ENCODE assay signal across 30 cellular contexts in the genomic region with DNA sequence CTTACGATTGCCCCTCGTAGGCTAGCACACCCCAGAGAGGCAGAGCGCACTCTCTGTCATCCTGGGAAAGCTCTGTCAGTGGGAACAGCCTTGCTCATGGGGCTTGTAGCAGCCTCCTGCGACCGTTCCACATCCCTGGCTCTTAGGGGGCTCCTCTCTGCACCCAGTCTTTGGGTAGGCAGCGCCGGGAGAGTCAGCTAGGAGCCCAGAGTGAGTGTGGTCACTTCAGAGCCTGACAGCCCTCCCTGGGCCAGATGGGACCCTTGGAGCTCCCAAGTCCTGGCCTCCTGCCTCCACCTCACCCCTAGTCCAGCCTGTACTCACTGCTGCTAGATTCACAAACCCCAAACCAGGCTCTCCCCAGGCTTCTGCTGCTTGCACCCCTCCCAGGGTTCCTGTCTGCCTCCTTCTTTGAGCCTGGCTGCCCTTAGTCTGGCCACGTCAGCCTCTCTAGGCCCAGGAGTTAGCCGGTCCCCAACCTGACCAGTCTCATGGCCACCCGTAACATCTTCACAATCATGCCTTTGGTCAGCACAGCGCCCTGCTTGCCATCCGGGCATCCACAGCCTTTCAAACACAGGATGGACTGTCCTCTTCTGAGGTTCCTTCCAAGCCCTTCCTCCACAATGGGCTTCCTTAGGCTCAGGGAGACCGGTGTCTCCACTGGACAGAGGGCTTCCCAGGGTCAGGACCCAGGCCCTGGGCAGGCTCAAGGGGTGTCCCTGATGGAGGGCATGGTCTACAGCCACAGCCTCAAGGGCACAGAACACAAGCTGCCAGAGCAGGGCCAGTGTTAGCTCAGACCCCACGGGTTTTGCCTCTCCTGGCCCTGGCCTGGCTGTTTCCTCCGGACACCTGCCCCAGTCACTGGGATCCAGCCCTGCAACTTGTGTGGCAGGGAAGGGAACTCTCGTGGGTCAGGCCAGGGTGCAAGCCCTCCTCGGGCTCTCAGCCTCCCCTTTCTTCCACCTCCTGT. TPM values are rescaled to one million over a fixed set of nuclear protein-coding genes. Genes with fewer than 3 reads are reported as not detected.
DNase-seq lines count a peak whose midpoint lies in the region; ATAC-seq, FAIRE-seq and TF ChIP-seq lines count a peak whose summit lies in the region.
"Had no signal": no experiment of that assay in that cellular context is flagged by ENCODE, and none has a peak within 500 bp of the region (broad histone marks: within the 10 kb centered on the region; RNA-seq: fewer than 3 reads in every experiment).

No MANE protein-coding gene starts in this region.

- H3K27me3 ChIP-seq in H1 (replicated peaks in 1 of 4; ENCODE audit: control insufficient read depth in 3 of 4, extremely low read depth in 1 of 4, insufficient read depth in 3 of 4, low read length in 3 of 4): no peaks in the 10 kb centered on the region
- H3K27me3 ChIP-seq in brain microvascular endothelial cell (replicated peaks): peaks cover 5% of the 10 kb centered on the region
- H3K27me3 ChIP-seq in SJCRH30: no peaks in the 10 kb centered on the region

- no peak for FAIRE-seq in H1 (lab: Jason Lieb, UNC)
- FAIRE-seq: GM12891, HepG2, RCC 7860 had no signal

- H3K4me1 ChIP-seq in H1 (replicated peaks in 1 of 4; ENCODE audit: control insufficient read depth in 3 of 4, insufficient read depth in 4 of 4, low read length in 3 of 4) (peaks cover 2 to 9% (median 7%) of the 10 kb centered on the region in 4 experiments), SJCRH30 (no peaks in the 10 kb centered on the region)

- H3K9ac ChIP-seq in H1 (replicated peaks in 1 of 4; ENCODE audit: extremely low read depth in 1 of 4, low read depth in 3 of 4, low read length in 3 of 4): no peak overlapping the region
- H3K9ac ChIP-seq: GM23248, KMS-11 had no signal

- CTCF ChIA-PET in H1 (lab: Charles Lee; ENCODE audit: partially characterized antibody): interaction anchor here (0.8 to 11.4 kb wide), 3 partner anchors 11 to 127 kb away, joined by 3 to 48 read pairs (median 31); no protein-coding TSS in a partner anchor

- TF ChIP-seq EP300 in H1 (IDR thresholded peaks at IDR 0.05; ENCODE audit: borderline replicate concordance in 1 of 2, low read depth in 2 of 2, low read length in 2 of 2): no peak

- no peaks in the 10 kb centered on the region for H3K36me3 ChIP-seq in H1 (ENCODE audit: control insufficient read depth in 2 of 4, insufficient read depth in 4 of 4, low read length in 3 of 4)
- H3K36me3 ChIP-seq in brain microvascular endothelial cell (replicated peaks): no peaks in the 10 kb centered on the region
- no peaks in the 10 kb centered on the region for H3K36me3 ChIP-seq in SJCRH30
- H3K36me3 ChIP-seq: HAP-1 had no signal

- H2BK120ac ChIP-seq in H1 (replicated peaks; ENCODE audit: low read depth, low read length): no peak overlapping the region

- TF ChIP-seq POLR2A in H1 (IDR thresholded peaks at IDR 0.05; ENCODE audit: control extremely low read depth in 1 of 2, low read depth in 2 of 2, low read length in 2 of 2): no peak

- whole genome bisulfite sequencing in H1 (ENCODE audit: extremely low coverage in 1 of 2, insufficient coverage in 1 of 2, insufficient read length in 1 of 2, insufficient replicate concordance in 2 of 2, low coverage in 1 of 2, low lambda C conversion rate in 2 of 2, missing lambda C conversion rate in 1 of 2), 2 experiments: 87% methylated on average over 14 of the region's 17 CpGs; no CpG with 5 or more reads in 1 of the 2 experiments

- POLR2A ChIA-PET in H1 (lab: Charles Lee; ENCODE audit: partially characterized antibody): no interaction called here

- no peak overlapping the region for H2AFZ ChIP-seq in H1 (ENCODE audit: low read length)
- H2AFZ ChIP-seq: GM23248 had no signal

- in situ Hi-C loops in brain microvascular endothelial cell (cut with HindIII; ENCODE audit: low pct_ligation_motif_present, low sequenced_read_pairs): no loop called here

- no peak overlapping the region for H4K5ac ChIP-seq in H1 (ENCODE audit: insufficient read length, low read depth, low read length)

- no peak for DNase-seq in T-helper 2 cell treated with Interferon-gamma antibody and Interleukin-4, amounts not matched to agents 5 μg/mL and 100 μg/mL, for 36 hours (ENCODE audit: low spot score)
- DNase-seq in T-helper 2 cell: no peak
- no peak for DNase-seq in H1 (ENCODE audit: low read depth in 1 of 2, low spot score in 2 of 2)
- no peak for DNase-seq in omental fat pad (ENCODE audit: low spot score)
- no peak for DNase-seq in brain microvascular endothelial cell
- no peak for DNase-seq in SJCRH30
- DNase-seq in LoVo (ENCODE audit: low spot score): no peak
- DNase-seq in activated CD8-positive, alpha-beta memory T cell treated with anti-CD3 and anti-CD28 coated beads, Interleukin-2, amount 50 U/mL, for 48 hours: no peak
- DNase-seq: AML-193; C1 segment of cervical spinal cord; Calu3; CD8-positive, alpha-beta T cell; DMS153; GM23248; NCI-H1105; NCI-H146; NCI-H2029; NCI-H345; NCI-H524; NCI-H774; Right ventricle myocardium superior had no signal

- no peaks in the 10 kb centered on the region for H4K20me1 ChIP-seq in H1 (replicated peaks in 1 of 2; ENCODE audit: control insufficient read depth in 1 of 2, insufficient read depth in 2 of 2, low read length in 2 of 2)

- H2BK15ac ChIP-seq in H1 (ENCODE audit: low read length): 0 out of 2 replicates have a peak overlapping the region, but pooled peaks have one; percentile 41

- H3K4me3 Mint-ChIP-seq in T-helper 2 cell treated with Interferon-gamma antibody and Interleukin-4, amounts not matched to agents 5 μg/mL and 100 μg/mL, for 36 hours: no peak overlapping the region
- H3K4me3 Mint-ChIP-seq: CD8-positive, alpha-beta T cell had no signal

- no peaks in the 10 kb centered on the region for H3K79me2 ChIP-seq in H1 (ENCODE audit: control insufficient read depth in 1 of 2, insufficient read depth in 2 of 2, low read length in 2 of 2)

- no peak overlapping the region for H2BK20ac ChIP-seq in H1 (ENCODE audit: low read length)

- H3K56ac ChIP-seq in H1 (replicated peaks; ENCODE audit: insufficient read length, low read depth, low read length): no peak overlapping the region

- no peak for TF ChIP-seq CTCF in H1 (IDR thresholded peaks at IDR 0.05; ENCODE audit: control extremely low read depth in 1 of 3, insufficient read depth in 1 of 3, low read depth in 1 of 3, low read length in 3 of 3)
- TF ChIP-seq CTCF in omental fat pad (IDR thresholded peaks at IDR 0.05): no peak
- no peak for TF ChIP-seq CTCF in brain microvascular endothelial cell (IDR thresholded peaks at IDR 0.05; ENCODE audit: low read depth, low read length, missing control alignments)

- no peak overlapping the region for H3K4ac ChIP-seq in H1 (replicated peaks; ENCODE audit: insufficient read length, low read depth, low read length)

- ATAC-seq in omental fat pad (ENCODE audit: low FRiP score): peak; percentile 32
- ATAC-seq: CD8-positive, alpha-beta T cell; HepG2 had no signal

- peak overlapping the region; percentile 12; the same call in 1 of the 2 replicates for H2AK5ac ChIP-seq in H1 (ENCODE audit: low read depth, low read length)

- no peak overlapping the region for H3K14ac ChIP-seq in H1 (ENCODE audit: insufficient read length)

- H3K18ac ChIP-seq in H1 (ENCODE audit: extremely low read depth, low read length): no peak overlapping the region

- no peak overlapping the region for H3K23ac ChIP-seq in H1 (ENCODE audit: insufficient read length)

- H3K4me2 ChIP-seq in H1 (ENCODE audit: insufficient read depth in 1 of 2, low read depth in 2 of 2, low read length in 2 of 2): no peak overlapping the region
- H3K4me2 ChIP-seq: KMS-11 had no signal

- no peaks in the 10 kb centered on the region for H3K23me2 ChIP-seq in H1 (ENCODE audit: low read depth, low read length)

- no peak overlapping the region for H3K27ac ChIP-seq in H1 (ENCODE audit: low read depth, low read length)
- H3K27ac ChIP-seq in brain microvascular endothelial cell: no peak overlapping the region
- no peak overlapping the region for H3K27ac ChIP-seq in SJCRH30
- H3K27ac ChIP-seq: 22Rv1, GM23248, HL-60, KMS-11 had no signal

- no peak overlapping the region for H3K4me3 ChIP-seq in H1 (ENCODE audit: extremely low read depth in 1 of 4, insufficient read depth in 2 of 4, low read depth in 3 of 4, low read length in 4 of 4)
- no peak overlapping the region for H3K4me3 ChIP-seq in brain microvascular endothelial cell (ENCODE audit: low read depth, low read length)
- no peak overlapping the region for H3K4me3 ChIP-seq in SJCRH30
- H3K4me3 ChIP-seq: GM23248, HAP-1 had no signal

- H3K27ac Mint-ChIP-seq in T-helper 2 cell treated with Interferon-gamma antibody and Interleukin-4, amounts not matched to agents 5 μg/mL and 100 μg/mL, for 36 hours: peak overlapping the region; percentile 31
- H3K27ac Mint-ChIP-seq: CD8-positive, alpha-beta T cell had no signal

- no peak overlapping the region for H2BK5ac ChIP-seq in H1 (ENCODE audit: low read depth, low read length)

- no peak overlapping the region; the same call in 1 of the 2 replicates for H2BK12ac ChIP-seq in H1 (ENCODE audit: low read depth, low read length)

- H3K36me3 Mint-ChIP-seq in T-helper 2 cell treated with Interferon-gamma antibody and Interleukin-4, amounts not matched to agents 5 μg/mL and 100 μg/mL, for 36 hours (ENCODE audit: low read depth): no peaks in the 10 kb centered on the region
- H3K36me3 Mint-ChIP-seq: CD8-positive, alpha-beta T cell had no signal

- no peaks in the 10 kb centered on the region for H3K9me3 ChIP-seq in H1 (ENCODE audit: insufficient read depth in 2 of 2, low read depth in 1 of 2, low read length in 1 of 2)
- no peaks in the 10 kb centered on the region for H3K9me3 ChIP-seq in SJCRH30 (replicated peaks)

- H3K4me1 Mint-ChIP-seq in T-helper 2 cell treated with Interferon-gamma antibody and Interleukin-4, amounts not matched to agents 5 μg/mL and 100 μg/mL, for 36 hours (ENCODE audit: low read depth): peaks cover 12% of the 10 kb centered on the region

- H4K8ac ChIP-seq in H1 (ENCODE audit: extremely low read depth, insufficient read depth, low read length): no peak overlapping the region; the same call in 1 of the 2 replicates

- no peak for TF ChIP-seq RAD21 in H1 (IDR thresholded peaks at IDR 0.05 in 1 of 2, conservative IDR thresholded peaks at IDR 0.05 in 1 of 2; ENCODE audit: low read depth in 2 of 2, low read length in 2 of 2)

- no peaks in the 10 kb centered on the region for H3K79me1 ChIP-seq in H1 (ENCODE audit: low read depth, low read length)

- H4K91ac ChIP-seq in H1 (replicated peaks; ENCODE audit: insufficient read length, low read length): no peak overlapping the region

- H3K9me3 Mint-ChIP-seq in T-helper 2 cell treated with Interferon-gamma antibody and Interleukin-4, amounts not matched to agents 5 μg/mL and 100 μg/mL, for 36 hours: peaks cover 3% of the 10 kb centered on the region
- H3K9me3 Mint-ChIP-seq: CD8-positive, alpha-beta T cell had no signal

- peaks cover 3% of the 10 kb centered on the region for H3K27me3 Mint-ChIP-seq in T-helper 2 cell treated with Interferon-gamma antibody and Interleukin-4, amounts not matched to agents 5 μg/mL and 100 μg/mL, for 36 hours (ENCODE audit: low read depth)

RNA-seq across cellular contexts. Expression of gene ACSBG1, which starts 4.6 kb away (rescaled TPM):
- total RNA-seq in H1 (2021; fragmentation: NEBNext Ultra II Directional; extraction: Animal tissue kit (Norgen Biotek cat#: 25700)): 6.1 and 7.1 TPM in 2 replicates
- 5.4 and 11.9 TPM in 2 replicates for polyA plus RNA-seq in H1 (2011; rRNA removed)
- polyA plus RNA-seq in H1 (2011; cell fraction: cytosol; rRNA removed): 4.9 TPM
- polyA plus RNA-seq in H1 (2011; cell fraction: nucleus; rRNA removed): 14.8 TPM
- 1.7 to 5.5 TPM (median 3.9 TPM) in 4 replicates for polyA plus RNA-seq in H1 (2012, experiment 1 of 2)
- 2.2 TPM for polyA plus RNA-seq in H1 (2012, experiment 2 of 2)
- polyA plus RNA-seq in H1 (2013, experiment 1 of 2): 1.9 TPM
- polyA plus RNA-seq in H1 (2013, experiment 2 of 2): 2.1 TPM
- 8.7 and 9.3 TPM in 2 replicates for polyA minus RNA-seq in H1 (2011; rRNA and poly(A)+ RNA removed)
- 4.8 TPM for polyA minus RNA-seq in H1 (2011; cell fraction: cytosol; rRNA and poly(A)+ RNA removed)
- polyA minus RNA-seq in H1 (2011; cell fraction: nucleus; rRNA and poly(A)+ RNA removed): 11.9 TPM
- total RNA-seq in omental fat pad: not detected
- 0.08 and 0.63 TPM in 2 replicates for total RNA-seq in SJCRH30 (2014; rRNA removed; shearing (Covaris generic))
- total RNA-seq: GM23248 had no signal

RNA-seq across cellular contexts. Expression of gene DNAJA4, which starts 34.6 kb away (rescaled TPM):
- total RNA-seq in H1 (2021; fragmentation: NEBNext Ultra II Directional; extraction: Animal tissue kit (Norgen Biotek cat#: 25700)): 2.5 and 3.6 TPM in 2 replicates
- 5.1 and 6.2 TPM in 2 replicates for polyA plus RNA-seq in H1 (2011; rRNA removed)
- 7.2 TPM for polyA plus RNA-seq in H1 (2011; cell fraction: cytosol; rRNA removed)
- 12.6 TPM for polyA plus RNA-seq in H1 (2011; cell fraction: nucleus; rRNA removed)
- polyA plus RNA-seq in H1 (2012, experiment 1 of 2): 6.0 to 8.0 TPM (median 6.6 TPM) in 4 replicates
- polyA plus RNA-seq in H1 (2012, experiment 2 of 2): 0.89 TPM
- 0.83 TPM for polyA plus RNA-seq in H1 (2013, experiment 1 of 2)
- 0.61 TPM for polyA plus RNA-seq in H1 (2013, experiment 2 of 2)
- 6.7 and 6.9 TPM in 2 replicates for polyA minus RNA-seq in H1 (2011; rRNA and poly(A)+ RNA removed)
- 4.8 TPM for polyA minus RNA-seq in H1 (2011; cell fraction: cytosol; rRNA and poly(A)+ RNA removed)
- 10.0 TPM for polyA minus RNA-seq in H1 (2011; cell fraction: nucleus; rRNA and poly(A)+ RNA removed)
- 10 to 100 TPM; 19.0 to 88.6 (median 28.9) TPM for total RNA-seq in omental fat pad
- total RNA-seq in SJCRH30 (2014; rRNA removed; shearing (Covaris generic)): 0.15 TPM in 1 of 2 replicates, not detected in the other
- total RNA-seq: G401, HepG2, OCI-LY7 had no signal
- polyA plus RNA-seq: HepG2 had no signal
